In genomic region chr4:88429401-88429800, GRCh38 we compare ENCODE assay signal across 26 cellular contexts.
"Had no signal": no experiment of that assay in that cellular context is flagged by ENCODE, and none has a peak within 500 bp of the region (broad histone marks: within the 10 kb centered on the region; RNA-seq: fewer than 3 reads in every experiment).

No MANE protein-coding gene starts in this region.

- ATAC-seq: left lobe of liver; naive thymus-derived CD4-positive, alpha-beta T cell; sciatic nerve; stimulated activated memory B cell treated with anti-CD40 and anti-IgM and Interleukin-4, amounts not matched to agents 10 μg/mL and 1 μg/mL and 100 μg/mL, for 72 hours; stimulated activated naive CD8-positive, alpha-beta T cell treated with anti-CD3 and anti-CD28 coated beads, Interleukin-15, Interleukin-2, amounts not matched to agents 100 U/mL and 50 U/mL, for 24 hours had no signal

- H3K4me3 ChIP-seq: colonic mucosa, esophagus squamous epithelium, lung, neural progenitor cell, testis, tibial artery had no signal

- H3K4me3 Mint-ChIP-seq: dendritic cell treated with granulocyte-macrophage colony-stimulating factor and Interleukin-4, amounts not matched to agents 40 ng/mL and 50 ng/mL, for 4 days; endodermal cell; immature natural killer cell; mesothelial cell of epicardium; naive thymus-derived CD4-positive, alpha-beta T cell; nephron; neural progenitor cell; stimulated activated memory B cell treated with anti-CD40 and anti-IgM and Interleukin-4, amounts not matched to agents 10 μg/mL and 1 μg/mL and 100 μg/mL, for 72 hours; type B pancreatic cell had no signal

- H3K9me3 ChIP-seq: colonic mucosa, testis, tibial artery had no signal

- H3K36me3 ChIP-seq: colonic mucosa, neural progenitor cell had no signal

- H3K27ac Mint-ChIP-seq: dendritic cell treated with granulocyte-macrophage colony-stimulating factor and Interleukin-4, amounts not matched to agents 40 ng/mL and 50 ng/mL, for 4 days; endodermal cell; mesothelial cell of epicardium; nephron; neural progenitor cell; progenitor cell of endocrine pancreas; stimulated activated memory B cell treated with anti-CD40 and anti-IgM and Interleukin-4, amounts not matched to agents 10 μg/mL and 1 μg/mL and 100 μg/mL, for 72 hours; type B pancreatic cell had no signal

- H3K4me1 Mint-ChIP-seq: immature natural killer cell; mesothelial cell of epicardium; nephron; neural progenitor cell; stimulated activated memory B cell treated with anti-CD40 and anti-IgM and Interleukin-4, amounts not matched to agents 10 μg/mL and 1 μg/mL and 100 μg/mL, for 72 hours had no signal

- H3K36me3 Mint-ChIP-seq: neural progenitor cell, type B pancreatic cell had no signal

- H2AFZ ChIP-seq: neural progenitor cell, parathyroid adenoma had no signal

- H3K79me2 ChIP-seq: parathyroid adenoma had no signal

- H3K27ac ChIP-seq: colonic mucosa, esophagus squamous epithelium, neural progenitor cell, parathyroid adenoma, testis, tibial artery had no signal

- H3K9me3 Mint-ChIP-seq: mesothelial cell of epicardium, nephron, neural progenitor cell, type B pancreatic cell had no signal

- DNase-seq: colonic mucosa; effector CD8-positive, alpha-beta T cell; endodermal cell; esophagus squamous epithelium; foreskin melanocyte; hypothalamus; immature natural killer cell; islet precursor cell; mesenchymal stem cell; naive thymus-derived CD4-positive, alpha-beta T cell; stimulated activated CD4-positive, alpha-beta T cell treated with anti-CD3 and anti-CD28 coated beads, Interleukin-4, amount 100 ng/mL, for 4 hours; stimulated activated naive CD8-positive, alpha-beta T cell treated with anti-CD3 and anti-CD28 coated beads, Interleukin-15, Interleukin-2, amounts not matched to agents 100 U/mL and 50 U/mL, for 24 hours; substantia nigra; testis; tibial artery had no signal

- H3K27me3 Mint-ChIP-seq: dendritic cell treated with granulocyte-macrophage colony-stimulating factor and Interleukin-4, amounts not matched to agents 40 ng/mL and 50 ng/mL, for 4 days; naive thymus-derived CD4-positive, alpha-beta T cell; progenitor cell of endocrine pancreas; stimulated activated memory B cell treated with anti-CD40 and anti-IgM and Interleukin-4, amounts not matched to agents 10 μg/mL and 1 μg/mL and 100 μg/mL, for 72 hours; type B pancreatic cell had no signal

- H3K27me3 ChIP-seq: colonic mucosa, esophagus squamous epithelium, neural progenitor cell, testis, tibial artery had no signal

- H3K4me2 ChIP-seq: neural progenitor cell had no signal

- H3K4me1 ChIP-seq: colonic mucosa, esophagus squamous epithelium, neural progenitor cell, parathyroid adenoma, testis, tibial artery had no signal

- H3K9ac ChIP-seq: neural progenitor cell, parathyroid adenoma had no signal
